ENCODE assay signal across 16 cellular contexts in the genomic region with DNA sequence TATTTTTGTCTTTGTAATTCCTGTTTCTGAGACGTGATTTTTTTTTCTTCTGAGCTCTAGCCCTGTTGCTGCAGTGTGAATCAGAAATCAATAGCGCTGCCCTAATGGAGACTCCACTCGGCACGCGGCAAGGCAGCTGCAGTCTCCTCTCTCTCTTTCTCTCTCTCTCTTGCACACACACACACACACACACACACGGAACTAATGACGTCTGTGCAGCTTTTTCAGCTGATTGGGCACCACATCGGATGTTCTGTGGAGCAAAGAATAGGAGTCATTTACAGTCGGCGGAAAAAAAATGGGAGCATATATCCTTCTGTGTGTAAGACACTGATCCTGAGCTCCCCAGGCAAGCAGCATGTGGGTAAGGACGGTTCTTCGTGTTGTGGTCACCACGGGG. TPM values are rescaled to one million over a fixed set of nuclear protein-coding genes. Genes with fewer than 3 reads are reported as not detected.
DNase-seq lines count a peak whose midpoint lies in the region; ATAC-seq, FAIRE-seq and TF ChIP-seq lines count a peak whose summit lies in the region.
"Had no signal": no experiment of that assay in that cellular context is flagged by ENCODE, and none has a peak within 500 bp of the region (broad histone marks: within the 10 kb centered on the region; RNA-seq: fewer than 3 reads in every experiment).

No MANE protein-coding gene starts in this region.

- no peak for ATAC-seq in GM19351 (IDR thresholded peaks at IDR 0.05; ENCODE audit: unreplicated experiment)
- ATAC-seq: activated CD8-positive, alpha-beta T cell treated with anti-CD3 and anti-CD28 coated beads for 36 hours; effector memory CD8-positive, alpha-beta T cell had no signal

- FAIRE-seq in D721Med (lab: Jason Lieb, UNC): peak; percentile 73
- FAIRE-seq: pancreas, small intestine had no signal

- TF ChIP-seq CTCF in D721Med (IDR thresholded peaks at IDR 0.05; ENCODE audit: insufficient read depth, missing control alignments): no peak

- no peak for DNase-seq in D721Med (ENCODE audit: insufficient read length, low spot score)
- DNase-seq in NCI-H1694 treated with DMSO at 0.1 percent for 48 hours (lab: John Stamatoyannopoulos, UW): peak; percentile 91
- DNase-seq in NCI-H524 treated with DMSO at 0.1 percent for 48 hours (lab: John Stamatoyannopoulos, UW): peak; percentile 47
- DNase-seq in cerebellum (ENCODE audit: low spot score): peak; percentile 55
- no peak for DNase-seq in GOT3 (lab: John Stamatoyannopoulos, UW)
- DNase-seq in activated CD4-positive, alpha-beta T cell treated with anti-CD3 and anti-CD28 coated beads for 1 hour: no peak
- no peak for DNase-seq in stimulated activated CD8-positive, alpha-beta memory T cell treated with anti-CD3 and anti-CD28 coated beads, Interleukin-4, amount 100 ng/mL, for 48 hours
- DNase-seq: activated CD8-positive, alpha-beta T cell treated with anti-CD3 and anti-CD28 coated beads for 36 hours; activated naive CD8-positive, alpha-beta T cell treated with anti-CD3 and anti-CD28 coated beads, Interleukin-2, amount 10 ng/mL, durations not matched to agents 7 days and 5 days; effector memory CD8-positive, alpha-beta T cell; left ventricle myocardium inferior; NCI-H1105; pancreas; small intestine; stimulated activated naive CD4-positive, alpha-beta T cell treated with Interleukin-2 at 50 U/mL for 16 hours had no signal

RNA-seq across cellular contexts. Expression of a gene that starts 2.0 kb away (rescaled TPM):
- 230 TPM for total RNA-seq in cerebellum
- total RNA-seq: activated CD8-positive, alpha-beta T cell treated with anti-CD3 and anti-CD28 coated beads for 36 hours; activated naive CD8-positive, alpha-beta T cell treated with anti-CD3 and anti-CD28 coated beads, Interleukin-2, amount 10 ng/mL, durations not matched to agents 7 days and 5 days; left ventricle myocardium inferior had no signal

Comparison
In these comparisons a context has a peak if more than half of its experiments do, and no peak if none do; other contexts are left out.
1. DNase-seq: peak in NCI-H1694 treated with DMSO at 0.1 percent for 48 hours (single experiment), NCI-H524 treated with DMSO at 0.1 percent for 48 hours (single experiment) and cerebellum (single experiment); none in D721Med (single experiment), GOT3 (single experiment), activated CD4-positive, alpha-beta T cell treated with anti-CD3 and anti-CD28 coated beads for 1 hour (single experiment) and stimulated activated CD8-positive, alpha-beta memory T cell treated with anti-CD3 and anti-CD28 coated beads, Interleukin-4, amount 100 ng/mL, for 48 hours (single experiment).